Comparison of ENCODE assay signal across 13 cellular contexts in genomic region chr2:127059559-127059958, GRCh38. TPM values are rescaled to one million over a fixed set of nuclear protein-coding genes. Genes with fewer than 3 reads are reported as not detected.
DNase-seq lines count a peak whose midpoint lies in the region; ATAC-seq and TF ChIP-seq lines count a peak whose summit lies in the region.
"Had no signal": no experiment of that assay in that cellular context is flagged by ENCODE, and none has a peak within 500 bp of the region (broad histone marks: within the 10 kb centered on the region; RNA-seq: fewer than 3 reads in every experiment).

No MANE protein-coding gene starts in this region.

- H4K91ac ChIP-seq in neuronal stem cell (ENCODE audit: low read depth, low read length, poor library complexity) = no peak overlapping the region

- H3K27me3 ChIP-seq in BLaER1 (no peaks in the 10 kb centered on the region), dorsolateral prefrontal cortex (no peaks in the 10 kb centered on the region), neuronal stem cell (ENCODE audit: control insufficient read depth in 3 of 3, insufficient read depth in 3 of 3, low read depth in 1 of 3, low read length in 3 of 3) (no peaks in the 10 kb centered on the region)

- H3K4me2 ChIP-seq in BLaER1 = no peak overlapping the region
- H3K4me2 ChIP-seq in neuronal stem cell (ENCODE audit: insufficient read depth, low read length, poor library complexity, severe bottlenecking) = no peak overlapping the region

- ATAC-seq in HG03354 (IDR thresholded peaks at IDR 0.05; ENCODE audit: poor library complexity, severe bottlenecking, unreplicated experiment) = no peak
- ATAC-seq: GM12878 had no signal

- H4K20me1 ChIP-seq in BLaER1 = peaks cover 56% of the 10 kb centered on the region

- H3K18ac ChIP-seq in neuronal stem cell (ENCODE audit: low read length) = peak overlapping the region; percentile 7

- no peak overlapping the region for H3K9ac ChIP-seq in BLaER1
- H3K9ac ChIP-seq in neuronal stem cell (ENCODE audit: low read depth, low read length, poor library complexity) = no peak overlapping the region

- peak overlapping the region; percentile 88 for H2BK5ac ChIP-seq in neuronal stem cell (ENCODE audit: low read length)

- H2BK12ac ChIP-seq in neuronal stem cell (ENCODE audit: low read length) = peak overlapping the region; percentile 75

- no peak overlapping the region for H2BK15ac ChIP-seq in neuronal stem cell (ENCODE audit: low read length)

- H3K23ac ChIP-seq in neuronal stem cell (ENCODE audit: low read depth, low read length, poor library complexity) = peak overlapping the region; percentile 65

- H3K4ac ChIP-seq in neuronal stem cell (ENCODE audit: low read length) = no peak overlapping the region

- H2AFZ ChIP-seq in neuronal stem cell (ENCODE audit: low read length) = no peak overlapping the region

- H3K4me3 ChIP-seq in BLaER1 (no peak overlapping the region), dorsolateral prefrontal cortex (no peak overlapping the region), neuronal stem cell (ENCODE audit: low read length in 2 of 2) (no peak overlapping the region)
- H3K4me3 ChIP-seq: GM12878 had no signal

- H4K8ac ChIP-seq in neuronal stem cell (ENCODE audit: low read depth, low read length) = no peak overlapping the region

- DNase-seq in dorsolateral prefrontal cortex (no peak), neuronal stem cell (ENCODE audit: low spot score) (no peak), substantia nigra (lab: John Stamatoyannopoulos, UW) (no peak), OCI-M1 (lab: John Stamatoyannopoulos, UW) (no peak), NCI-H1694 treated with DMSO at 0.1 percent for 48 hours (lab: John Stamatoyannopoulos, UW) (no peak)
- DNase-seq: ACHN, DMS79, HCEC 1CT, HFFc6 had no signal

- H3K36me3 ChIP-seq in BLaER1 (peaks cover 89% of the 10 kb centered on the region), neuronal stem cell (replicated peaks in 1 of 2; ENCODE audit: control insufficient read depth in 2 of 2, insufficient read depth in 2 of 2, low read length in 2 of 2) (peaks cover 10 to 13% of the 10 kb centered on the region in 2 donors)

- H2BK120ac ChIP-seq in neuronal stem cell (ENCODE audit: low read depth, low read length) = no peak overlapping the region

- H3K9me3 ChIP-seq in BLaER1 = no peaks in the 10 kb centered on the region
- H3K9me3 ChIP-seq in neuronal stem cell (replicated peaks in 1 of 2; ENCODE audit: control insufficient read depth in 2 of 2, insufficient read depth in 1 of 2, low read depth in 1 of 2, low read length in 2 of 2) = peaks cover 0 to 4% of the 10 kb centered on the region in 2 donors

- WGBS in neuronal stem cell (ENCODE audit: extremely low coverage in 2 of 2, insufficient read length in 2 of 2, insufficient replicate concordance in 1 of 2), 2 donors = no CpG with 5 or more reads among the region's 10 CpGs

- H3K4me1 ChIP-seq in BLaER1 (peaks cover 61% of the 10 kb centered on the region), neuronal stem cell (ENCODE audit: control insufficient read depth in 2 of 2, insufficient read depth in 1 of 2, low read depth in 1 of 2, low read length in 2 of 2) (peaks cover 3 to 7% of the 10 kb centered on the region in 2 donors)

- peak overlapping the region; percentile 10 for H2AK5ac ChIP-seq in neuronal stem cell (ENCODE audit: low read depth, low read length)

- peaks cover 14% of the 10 kb centered on the region for H3K79me1 ChIP-seq in neuronal stem cell (ENCODE audit: low read depth, low read length)

- intact Hi-C loops in dorsolateral prefrontal cortex (cut with DNase I) = loop anchor here (10.0 kb wide), 2 partner anchors 45 to 235 kb away; partner anchors contain the start of genes ERCC3 (in 2 of the 2) and BIN1 (in 1 of the 2)

- TF ChIP-seq CTCF in dorsolateral prefrontal cortex (IDR thresholded peaks at IDR 0.05 in 54 of 56, conservative IDR thresholded peaks at IDR 0.05 in 2 of 56; ENCODE audit: low read depth in 1 of 56, partially characterized antibody in 56 of 56) = no peak

- H3K14ac ChIP-seq in neuronal stem cell (ENCODE audit: low read length) = peak overlapping the region; percentile 63

- H3K27ac ChIP-seq in BLaER1 = 0 out of 2 replicates have a peak overlapping the region, but pooled peaks have one; percentile 18
- H3K27ac ChIP-seq in dorsolateral prefrontal cortex = peak overlapping the region in 44 of 59 donors; percentile 6 to 98 (median 73)
- H3K27ac ChIP-seq in neuronal stem cell (replicated peaks; ENCODE audit: low read length) = no peak overlapping the region
- H3K27ac ChIP-seq in substantia nigra (ENCODE audit: low read depth, low read length, poor library complexity, severe bottlenecking) = peak overlapping the region; percentile 71
- H3K27ac ChIP-seq: C4-2B had no signal

RNA-seq across cellular contexts. Expression of gene BIN1, which starts 47.4 kb away (rescaled TPM):
- 100 to 1,000 TPM; 151 to 703 (median 290) TPM for total RNA-seq in dorsolateral prefrontal cortex
- polyA plus RNA-seq in neuronal stem cell (2013, experiment 1 of 2) = 58.5 TPM
- polyA plus RNA-seq in neuronal stem cell (2013, experiment 2 of 2) = 59.1 TPM
